In the genomic region with DNA sequence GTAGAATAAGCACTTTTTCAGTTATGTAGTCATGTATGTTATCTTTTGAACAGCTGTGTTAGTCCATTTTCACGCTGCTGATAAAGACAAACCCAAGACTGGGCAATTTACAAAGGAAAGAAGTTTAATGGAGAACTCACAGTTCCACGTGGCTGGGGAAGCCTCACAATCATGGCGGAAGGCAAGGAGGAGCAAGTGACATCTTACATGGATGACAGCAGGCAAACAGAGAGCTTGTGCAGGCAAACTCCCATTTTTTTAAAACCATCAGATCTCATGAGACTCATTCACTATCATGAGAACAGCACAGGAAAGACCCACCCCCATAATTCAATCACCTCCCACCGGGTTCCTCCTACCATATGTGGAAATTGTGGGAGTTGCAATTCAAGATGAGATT, we compare ENCODE assay signal across 6 cellular contexts. TPM values are rescaled to one million over a fixed set of nuclear protein-coding genes. Genes with fewer than 3 reads are reported as not detected.
DNase-seq lines count a peak whose midpoint lies in the region; ATAC-seq, FAIRE-seq and TF ChIP-seq lines count a peak whose summit lies in the region.
"Not testable (repeated sequence)": the region's sequence is repeated elsewhere in the genome, so short reads cannot be mapped to it uniquely, and the experiment has no call there.

No MANE protein-coding gene starts in this region.

- H4K20me1 ChIP-seq in K562 (replicated peaks; ENCODE audit: control insufficient read depth, insufficient read depth, low read length), result not testable (repeated sequence)
- H4K20me1 ChIP-seq in HepG2 (ENCODE audit: insufficient read depth, low read length), result peaks cover 17% of the 10 kb centered on the region

- H3K27me3 Mint-ChIP-seq in CD4-positive, alpha-beta T cell; IgD-negative memory B cell; type B pancreatic cell: not testable (repeated sequence)
- H3K27me3 Mint-ChIP-seq in endothelial cell (ENCODE audit: unreplicated experiment), result peaks cover 13% of the 10 kb centered on the region

- CTCF ChIA-PET in CD4-positive, alpha-beta T cell (lab: Charles Lee); K562 (lab: Yijun Ruan, JAX; ENCODE audit: low intra/inter-chr PET ratio); HepG2 (lab: Yijun Ruan, JAX; ENCODE audit: low intra/inter-chr PET ratio, low total read pairs): not testable (repeated sequence)

- H3K9ac ChIP-seq in K562 (ENCODE audit: insufficient read depth in 1 of 2, low read depth in 2 of 2, low read length in 2 of 2); HepG2 (ENCODE audit: insufficient read depth, low read depth, low read length): not testable (repeated sequence)

- in situ Hi-C loops in K562 (cut with MboI); HepG2 (cut with HindIII; ENCODE audit: extremely low pct_ligation_motif_present, low pct_unique_long_range_greater_than_20kb): not testable (repeated sequence)

- not testable (repeated sequence) for H3K4me2 ChIP-seq in K562 (ENCODE audit: insufficient read depth, low read length); HepG2 (ENCODE audit: low read depth, low read length)

- H2AFZ ChIP-seq in K562 (ENCODE audit: low read depth, low read length); HepG2 (ENCODE audit: low read length): not testable (repeated sequence)

- not testable (repeated sequence) for TF ChIP-seq CTCF in CD4-positive, alpha-beta T cell (IDR thresholded peaks at IDR 0.05); K562 (IDR thresholded peaks at IDR 0.05 in 2 of 3, conservative IDR thresholded peaks at IDR 0.05 in 1 of 3; ENCODE audit: insufficient read depth in 2 of 3, low read depth in 1 of 3, low read length in 3 of 3); endothelial cell (IDR thresholded peaks at IDR 0.05; ENCODE audit: unreplicated experiment); HepG2 (CRISPR knock-in tag; IDR thresholded peaks at IDR 0.05); type B pancreatic cell (conservative IDR thresholded peaks at IDR 0.05)

- H3K4me3 ChIP-seq in K562; HepG2 (replicated peaks in 1 of 3; ENCODE audit: insufficient read depth in 1 of 3, low read depth in 2 of 3, low read length in 3 of 3): not testable (repeated sequence)

- WGBS in K562 (ENCODE audit: insufficient coverage, low coverage, missing lambda C conversion rate), result 50% methylated on average over 4 of the region's 4 CpGs
- WGBS in HepG2 (ENCODE audit: low lambda C conversion rate), result 74% methylated on average over 4 of the region's 4 CpGs

- FAIRE-seq in K562 (lab: Jason Lieb, UNC); HepG2 (lab: Jason Lieb, UNC): not testable (repeated sequence)

- peaks cover 28% of the 10 kb centered on the region for H3K79me2 ChIP-seq in K562 (ENCODE audit: control insufficient read depth, insufficient read depth, low read length)
- H3K79me2 ChIP-seq in HepG2 (ENCODE audit: insufficient read depth, low read length), result peaks cover 23% of the 10 kb centered on the region

- intact Hi-C loops in CD4-positive, alpha-beta T cell (cut with DNase I, micrococcal nuclease), result loop anchor here in 1 of 2 experiments (5.0 kb wide), 1 partner anchor 1308 kb away; a partner anchor contains a TSS
- intact Hi-C loops in K562 (cut with micrococcal nuclease); HepG2 (cut with micrococcal nuclease; ENCODE audit: unreplicated experiment): not testable (repeated sequence)

- H3K36me3 Mint-ChIP-seq in CD4-positive, alpha-beta T cell (ENCODE audit: low read depth), result peaks cover 30% of the 10 kb centered on the region
- not testable (repeated sequence) for H3K36me3 Mint-ChIP-seq in IgD-negative memory B cell, type B pancreatic cell
- peaks cover 31% of the 10 kb centered on the region for H3K36me3 Mint-ChIP-seq in endothelial cell (ENCODE audit: low read depth, unreplicated experiment)

- not testable (repeated sequence) for TF ChIP-seq POLR2A in K562 (conservative IDR thresholded peaks at IDR 0.05); HepG2 (IDR thresholded peaks at IDR 0.05; ENCODE audit: insufficient read depth in 1 of 2, low read depth in 2 of 2, low read length in 2 of 2)

- peaks cover 5 to 14% of the 10 kb centered on the region in 2 experiments; a peak in 4 of 5 replicates for H3K4me1 ChIP-seq in K562 (replicated peaks in 1 of 2; ENCODE audit: control insufficient read depth in 2 of 2, insufficient read depth in 2 of 2, low read length in 2 of 2)
- H3K4me1 ChIP-seq in HepG2 (ENCODE audit: insufficient read depth, low read length), result peaks cover 12% of the 10 kb centered on the region

- TF ChIP-seq RAD21 in K562 (CRISPR knock-in tag; conservative IDR thresholded peaks at IDR 0.05 in 1 of 2, IDR thresholded peaks at IDR 0.05 in 1 of 2); HepG2 (CRISPR knock-in tag; IDR thresholded peaks at IDR 0.05): not testable (repeated sequence)

- BruUV-seq in K562 (replicated peaks; lab: Mats Ljungman, UMichigan); HepG2 (replicated peaks; lab: Mats Ljungman, UMichigan): not testable (repeated sequence)

- H3K9me3 Mint-ChIP-seq in CD4-positive, alpha-beta T cell; endothelial cell (ENCODE audit: unreplicated experiment); type B pancreatic cell: not testable (repeated sequence)
- peaks cover 1 to 15% (median 9%) of the 10 kb centered on the region in 3 donors for H3K9me3 Mint-ChIP-seq in IgD-negative memory B cell

- peaks cover 15% of the 10 kb centered on the region for H3K36me3 ChIP-seq in K562 (ENCODE audit: control insufficient read depth, insufficient read depth, low read length)
- not testable (repeated sequence) for H3K36me3 ChIP-seq in HepG2 (replicated peaks in 1 of 2; ENCODE audit: control insufficient read depth in 1 of 2, insufficient read depth in 2 of 2, low read length in 2 of 2)

- H3K27ac Mint-ChIP-seq in CD4-positive, alpha-beta T cell, result peak overlapping the region; percentile 91
- peak overlapping the region in 2 of 3 donors; percentile 17 to 32 for H3K27ac Mint-ChIP-seq in IgD-negative memory B cell
- peak overlapping the region; percentile 36 for H3K27ac Mint-ChIP-seq in endothelial cell (ENCODE audit: unreplicated experiment)
- H3K27ac Mint-ChIP-seq in type B pancreatic cell, result not testable (repeated sequence)

- DNase-seq in CD4-positive, alpha-beta T cell; K562 (ENCODE audit: extremely low read depth in 1 of 4, low spot score in 3 of 4); endothelial cell (ENCODE audit: low spot score); HepG2 (ENCODE audit: low spot score): not testable (repeated sequence)
- DNase-seq in type B pancreatic cell (ENCODE audit: extremely low spot score, unreplicated experiment), result peak; percentile 10

- H3K27me3 ChIP-seq in CD4-positive, alpha-beta T cell (ENCODE audit: control insufficient read depth, insufficient read depth, low read length); K562 (ENCODE audit: control insufficient read depth in 2 of 2, insufficient read depth in 2 of 2, low read length in 2 of 2); HepG2 (ENCODE audit: control insufficient read depth in 1 of 2, insufficient read depth in 2 of 2, low read length in 2 of 2): not testable (repeated sequence)

- not testable (repeated sequence) for H3K9me1 ChIP-seq in K562 (ENCODE audit: control insufficient read depth, insufficient read depth, low read length)

- POLR2A ChIA-PET in CD4-positive, alpha-beta T cell (lab: Charles Lee); K562 (lab: Yijun Ruan, JAX); HepG2 (lab: Yijun Ruan, JAX): not testable (repeated sequence)

- not testable (repeated sequence) for H3K4me3 Mint-ChIP-seq in CD4-positive, alpha-beta T cell
- peak overlapping the region in 2 of 4 donors; percentile 57 to 84 for H3K4me3 Mint-ChIP-seq in IgD-negative memory B cell
- peak overlapping the region; percentile 68 for H3K4me3 Mint-ChIP-seq in endothelial cell (ENCODE audit: unreplicated experiment)
- peak overlapping the region; percentile 67 for H3K4me3 Mint-ChIP-seq in type B pancreatic cell

- not testable (repeated sequence) for H3K9me3 ChIP-seq in CD4-positive, alpha-beta T cell (ENCODE audit: control insufficient read depth, low read length)
- H3K9me3 ChIP-seq in K562 (replicated peaks; ENCODE audit: control insufficient read depth, insufficient read depth, low read depth, low read length), result peaks cover 16% of the 10 kb centered on the region
- peaks cover 18% of the 10 kb centered on the region for H3K9me3 ChIP-seq in HepG2 (ENCODE audit: low read length)

- peaks cover 28% of the 10 kb centered on the region for H3K4me1 Mint-ChIP-seq in CD4-positive, alpha-beta T cell (ENCODE audit: low read depth)
- H3K4me1 Mint-ChIP-seq in IgD-negative memory B cell (peaks cover 7 to 24% (median 15%) of the 10 kb centered on the region in 3 donors), endothelial cell (ENCODE audit: unreplicated experiment) (peaks cover 27% of the 10 kb centered on the region), type B pancreatic cell (ENCODE audit: unreplicated experiment) (peaks cover 23% of the 10 kb centered on the region)

- TF ChIP-seq EP300 in K562 (IDR thresholded peaks at IDR 0.05; ENCODE audit: low read length); HepG2 (IDR thresholded peaks at IDR 0.05; ENCODE audit: low read depth in 2 of 2, low read length in 2 of 2); HepG2 (CRISPR knock-in tag; IDR thresholded peaks at IDR 0.05; ENCODE audit: borderline replicate concordance): not testable (repeated sequence)

- H3K27ac ChIP-seq in CD4-positive, alpha-beta T cell (ENCODE audit: low read depth, low read length); K562 (ENCODE audit: extremely low read depth, low read depth, low read length); HepG2 (ENCODE audit: extremely low read length, insufficient read depth, low read length): not testable (repeated sequence)

- ATAC-seq in CD4-positive, alpha-beta T cell (ENCODE audit: poor library complexity); K562; HepG2: not testable (repeated sequence)

RNA-seq across cellular contexts. Expression of a gene that starts 2.5 kb away (rescaled TPM):
- total RNA-seq in CD4-positive, alpha-beta T cell, result 100 to 1,000 TPM; 150 TPM
- 14.9 TPM for polyA plus RNA-seq in IgD-negative memory B cell
- 99.4 and 118 TPM in 2 replicates for total RNA-seq in K562 (2011; cell fraction: chromatin; rRNA removed; ENCODE audit: low replicate concordance)
- total RNA-seq in K562 (2011; cell fraction: nucleolus; rRNA removed), result 36.3 and 46.0 TPM in 2 replicates
- total RNA-seq in K562 (2011; cell fraction: nucleoplasm; rRNA removed), result 45.0 and 52.4 TPM in 2 replicates
- 17.1 and 24.0 TPM in 2 replicates for total RNA-seq in K562 (2014; rRNA removed)
- 51.0 and 60.3 TPM in 2 replicates for total RNA-seq in K562 (2014; rRNA removed; fragmentation: Illumina TruSeq; extraction: Trizol)
- total RNA-seq in K562 (2015; rRNA removed; fragmentation: Illumina TruSeq; extraction: Trizol), result 37.6 and 39.0 TPM in 2 replicates
- total RNA-seq in K562 (2021), result 52.4 and 53.9 TPM in 2 replicates
- 44.4 and 49.7 TPM in 2 replicates for polyA plus RNA-seq in K562 (2011; rRNA removed)
- 14.6 and 26.2 TPM in 2 replicates for polyA plus RNA-seq in K562 (2011; cell fraction: cytosol; rRNA removed)
- polyA plus RNA-seq in K562 (2011; cell fraction: nucleus; rRNA removed), result 54.4 and 61.1 TPM in 2 replicates
- 14.2 and 17.1 TPM in 2 replicates for polyA plus RNA-seq in K562 (2012)
- 27.1 and 33.4 TPM in 2 replicates for polyA plus RNA-seq in K562 (2014; fragmentation: Illumina TruSeq; extraction: Trizol)
- 10 to 100 TPM in 1 of 2 experiments, 1 to 10 TPM in 1; 9.7 to 10.5 TPM for polyA plus RNA-seq in K562 (2014; fragmentation: Nextera tagmentation; extraction: Ambion mirVana)
- polyA plus RNA-seq in K562 (2014; rRNA removed), result 18.2 and 18.5 TPM in 2 replicates
- polyA minus RNA-seq in K562 (2011; rRNA and poly(A)+ RNA removed), result 223 and 245 TPM in 2 replicates
- 31.3 and 40.4 TPM in 2 replicates for polyA minus RNA-seq in K562 (2011; cell fraction: cytosol; rRNA and poly(A)+ RNA removed)
- polyA minus RNA-seq in K562 (2011; cell fraction: nucleus; rRNA and poly(A)+ RNA removed), result 28.1 and 55.5 TPM in 2 replicates
- total RNA-seq in endothelial cell (ENCODE audit: unreplicated experiment), result 46.1 TPM
- 26.8 and 28.2 TPM in 2 replicates for total RNA-seq in HepG2 (2016; rRNA removed; fragmentation: Illumina TruSeq; extraction: Trizol)
- total RNA-seq in HepG2 (2016; cell fraction: cytosol; rRNA removed; fragmentation: Illumina TruSeq; extraction: Trizol; ENCODE audit: low read depth), result 1.8 and 2.3 TPM in 2 replicates
- 26.7 and 27.8 TPM in 2 replicates for total RNA-seq in HepG2 (2016; cell fraction: insoluble cytoplasmic fraction; rRNA removed; fragmentation: Illumina TruSeq; extraction: Trizol)
- 7.3 and 8.1 TPM in 2 replicates for total RNA-seq in HepG2 (2016; cell fraction: membrane; rRNA removed; fragmentation: Illumina TruSeq; extraction: Trizol)
- 37.9 and 44.9 TPM in 2 replicates for total RNA-seq in HepG2 (2016; cell fraction: nucleus; rRNA removed; fragmentation: Illumina TruSeq; extraction: Trizol)
- 15.3 and 18.0 TPM in 2 replicates for polyA plus RNA-seq in HepG2 (2011; rRNA removed)
- 6.5 and 9.2 TPM in 2 replicates for polyA plus RNA-seq in HepG2 (2011; cell fraction: cytosol; rRNA removed)
- 22.2 and 26.3 TPM in 2 replicates for polyA plus RNA-seq in HepG2 (2011; cell fraction: nucleus; rRNA removed)
- 8.8 and 11.3 TPM in 2 replicates for polyA plus RNA-seq in HepG2 (2012)
- 0.57 and 0.90 TPM in 2 replicates for polyA plus RNA-seq in HepG2 (2016; cell fraction: cytosol; fragmentation: Illumina TruSeq; extraction: Trizol; ENCODE audit: low read depth)
- polyA plus RNA-seq in HepG2 (2016; cell fraction: insoluble cytoplasmic fraction; fragmentation: Illumina TruSeq; extraction: Trizol; ENCODE audit: low read depth), result 6.8 and 7.5 TPM in 2 replicates
- 1.6 and 2.0 TPM in 2 replicates for polyA plus RNA-seq in HepG2 (2016; cell fraction: membrane; fragmentation: Illumina TruSeq; extraction: Trizol; ENCODE audit: low read depth)
- 36.1 and 37.6 TPM in 2 replicates for polyA plus RNA-seq in HepG2 (2016; cell fraction: nucleus; fragmentation: Illumina TruSeq; extraction: Trizol; ENCODE audit: insufficient read depth, low read depth)
- 28.4 and 91.5 TPM in 2 replicates for polyA minus RNA-seq in HepG2 (2011; rRNA and poly(A)+ RNA removed; ENCODE audit: low replicate concordance)
- polyA minus RNA-seq in HepG2 (2011; cell fraction: cytosol; rRNA and poly(A)+ RNA removed), result 20.2 and 20.4 TPM in 2 replicates
- 43.1 and 62.9 TPM in 2 replicates for polyA minus RNA-seq in HepG2 (2011; cell fraction: nucleus; rRNA and poly(A)+ RNA removed)
- 39.2 and 46.9 TPM in 2 replicates for total RNA-seq in type B pancreatic cell (ENCODE audit: low replicate concordance)

RNA-seq across cellular contexts. Expression of a gene that starts 37.0 kb away (rescaled TPM):
- 100 to 1,000 TPM; 142 to 144 TPM for total RNA-seq in CD4-positive, alpha-beta T cell
- polyA plus RNA-seq in IgD-negative memory B cell, result 47.8 TPM
- 193 and 271 TPM in 2 replicates for total RNA-seq in K562 (2011; cell fraction: chromatin; rRNA removed; ENCODE audit: low replicate concordance)
- 175 and 180 TPM in 2 replicates for total RNA-seq in K562 (2011; cell fraction: nucleolus; rRNA removed)
- total RNA-seq in K562 (2011; cell fraction: nucleoplasm; rRNA removed), result 137 and 174 TPM in 2 replicates
- total RNA-seq in K562 (2014; rRNA removed), result 41.1 and 43.8 TPM in 2 replicates
- total RNA-seq in K562 (2014; rRNA removed; fragmentation: Illumina TruSeq; extraction: Trizol), result 65.0 and 70.3 TPM in 2 replicates
- 48.1 and 55.4 TPM in 2 replicates for total RNA-seq in K562 (2015; rRNA removed; fragmentation: Illumina TruSeq; extraction: Trizol)
- 43.6 and 44.8 TPM in 2 replicates for total RNA-seq in K562 (2021)
- polyA plus RNA-seq in K562 (2011; rRNA removed), result 60.3 and 63.9 TPM in 2 replicates
- 54.6 and 68.2 TPM in 2 replicates for polyA plus RNA-seq in K562 (2011; cell fraction: cytosol; rRNA removed)
- 83.7 and 86.1 TPM in 2 replicates for polyA plus RNA-seq in K562 (2011; cell fraction: nucleus; rRNA removed)
- 27.8 and 47.9 TPM in 2 replicates for polyA plus RNA-seq in K562 (2012)
- polyA plus RNA-seq in K562 (2014; fragmentation: Illumina TruSeq; extraction: Trizol), result 45.6 and 48.5 TPM in 2 replicates
- polyA plus RNA-seq in K562 (2014; fragmentation: Nextera tagmentation; extraction: Ambion mirVana), result 10 to 100 TPM; 80.0 to 89.8 TPM
- 51.6 and 57.6 TPM in 2 replicates for polyA plus RNA-seq in K562 (2014; rRNA removed)
- 134 and 138 TPM in 2 replicates for polyA minus RNA-seq in K562 (2011; rRNA and poly(A)+ RNA removed)
- polyA minus RNA-seq in K562 (2011; cell fraction: cytosol; rRNA and poly(A)+ RNA removed), result 26.6 and 44.2 TPM in 2 replicates
- polyA minus RNA-seq in K562 (2011; cell fraction: nucleus; rRNA and poly(A)+ RNA removed), result 97.1 and 104 TPM in 2 replicates
- total RNA-seq in endothelial cell (ENCODE audit: unreplicated experiment), result 37.5 TPM
- total RNA-seq in HepG2 (2016; rRNA removed; fragmentation: Illumina TruSeq; extraction: Trizol), result 40.1 and 41.3 TPM in 2 replicates
- 11.6 and 13.1 TPM in 2 replicates for total RNA-seq in HepG2 (2016; cell fraction: cytosol; rRNA removed; fragmentation: Illumina TruSeq; extraction: Trizol; ENCODE audit: low read depth)
- 39.5 and 40.8 TPM in 2 replicates for total RNA-seq in HepG2 (2016; cell fraction: insoluble cytoplasmic fraction; rRNA removed; fragmentation: Illumina TruSeq; extraction: Trizol)
- 20.4 and 20.6 TPM in 2 replicates for total RNA-seq in HepG2 (2016; cell fraction: membrane; rRNA removed; fragmentation: Illumina TruSeq; extraction: Trizol)
- 49.1 and 56.8 TPM in 2 replicates for total RNA-seq in HepG2 (2016; cell fraction: nucleus; rRNA removed; fragmentation: Illumina TruSeq; extraction: Trizol)
- 22.0 and 24.1 TPM in 2 replicates for polyA plus RNA-seq in HepG2 (2011; rRNA removed)
- 23.5 and 23.9 TPM in 2 replicates for polyA plus RNA-seq in HepG2 (2011; cell fraction: cytosol; rRNA removed)
- 38.4 and 46.5 TPM in 2 replicates for polyA plus RNA-seq in HepG2 (2011; cell fraction: nucleus; rRNA removed)
- 17.0 and 17.6 TPM in 2 replicates for polyA plus RNA-seq in HepG2 (2012)
- polyA plus RNA-seq in HepG2 (2016; cell fraction: cytosol; fragmentation: Illumina TruSeq; extraction: Trizol; ENCODE audit: low read depth), result 4.1 and 5.1 TPM in 2 replicates
- polyA plus RNA-seq in HepG2 (2016; cell fraction: insoluble cytoplasmic fraction; fragmentation: Illumina TruSeq; extraction: Trizol; ENCODE audit: low read depth), result 26.9 and 31.9 TPM in 2 replicates
- 6.4 and 6.7 TPM in 2 replicates for polyA plus RNA-seq in HepG2 (2016; cell fraction: membrane; fragmentation: Illumina TruSeq; extraction: Trizol; ENCODE audit: low read depth)
- polyA plus RNA-seq in HepG2 (2016; cell fraction: nucleus; fragmentation: Illumina TruSeq; extraction: Trizol; ENCODE audit: insufficient read depth, low read depth), result 56.2 and 75.3 TPM in 2 replicates
- 80.5 and 142 TPM in 2 replicates for polyA minus RNA-seq in HepG2 (2011; rRNA and poly(A)+ RNA removed; ENCODE audit: low replicate concordance)
- 21.1 and 21.6 TPM in 2 replicates for polyA minus RNA-seq in HepG2 (2011; cell fraction: cytosol; rRNA and poly(A)+ RNA removed)
- polyA minus RNA-seq in HepG2 (2011; cell fraction: nucleus; rRNA and poly(A)+ RNA removed), result 102 and 110 TPM in 2 replicates
- total RNA-seq in type B pancreatic cell (ENCODE audit: low replicate concordance), result 42.0 and 47.0 TPM in 2 replicates
